Comparison of ENCODE assay signal across 14 cellular contexts in the genomic region with DNA sequence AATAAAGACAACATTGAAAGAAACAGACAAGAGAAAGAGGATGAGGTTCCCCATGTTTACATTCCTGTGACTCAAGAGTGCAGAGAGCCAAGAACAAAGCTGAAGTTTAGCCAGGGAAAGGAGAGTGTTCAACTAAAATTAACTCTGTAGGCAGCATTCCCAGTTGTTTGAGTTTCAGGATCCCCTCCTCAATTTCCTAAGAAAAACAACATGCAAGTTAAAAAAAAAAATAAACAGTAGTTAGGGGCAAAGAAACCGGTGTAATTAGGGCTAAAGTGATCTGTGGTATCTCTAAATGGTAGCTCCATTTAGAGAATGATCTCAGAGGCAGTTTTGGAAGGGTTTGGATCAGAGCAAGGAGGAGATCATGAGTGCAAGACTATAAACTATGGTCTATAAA. TPM values are rescaled to one million over a fixed set of nuclear protein-coding genes. Genes with fewer than 3 reads are reported as not detected.
A peak's percentile ranks its signal among the peaks of the same experiment; 100 is the strongest.
DNase-seq lines count a peak whose midpoint lies in the region; ATAC-seq and TF ChIP-seq lines count a peak whose summit lies in the region.
"Had no signal": no experiment of that assay in that cellular context is flagged by ENCODE, and none has a peak within 500 bp of the region (broad histone marks: within the 10 kb centered on the region; RNA-seq: fewer than 3 reads in every experiment).

No MANE protein-coding gene starts in this region.

- TF ChIP-seq POLR2A in gastroesophageal sphincter (IDR thresholded peaks at IDR 0.05) (no peak), sigmoid colon (IDR thresholded peaks at IDR 0.05) (no peak)

- TF ChIP-seq EP300 in gastroesophageal sphincter (IDR thresholded peaks at IDR 0.05) = no peak
- peak in 3 of 4 donors; percentile 27 to 79 (median 66) for TF ChIP-seq EP300 in sigmoid colon (IDR thresholded peaks at IDR 0.05)

- intact Hi-C loops in sigmoid colon (cut with DNase I) = loop anchor here (2.0 kb wide), 1 partner anchor 30 kb away; the partner anchor contains the start of gene RAB23
- intact Hi-C loops in mucosa of descending colon (cut with DNase I, micrococcal nuclease) = no loop called here

- TF ChIP-seq CTCF in gastroesophageal sphincter (IDR thresholded peaks at IDR 0.05) (no peak), sigmoid colon (IDR thresholded peaks at IDR 0.05) (no peak), mucosa of descending colon (IDR thresholded peaks at IDR 0.05) (no peak)

- 0 to 5% methylated on average over 1 of the region's 1 CpG for WGBS in gastroesophageal sphincter (ENCODE audit: low coverage in 1 of 2), 2 donors
- 54 to 64% methylated on average over 1 of the region's 1 CpG for WGBS in sigmoid colon, 2 donors

- H3K27ac ChIP-seq in gastroesophageal sphincter (peak overlapping the region; percentile 65 to 90 (median 78)), sigmoid colon (peak overlapping the region; percentile 77 to 95 (median 90))

- H3K27me3 ChIP-seq in gastroesophageal sphincter (no peaks in the 10 kb centered on the region), sigmoid colon (no peaks in the 10 kb centered on the region)

- H3K4me1 ChIP-seq in gastroesophageal sphincter (peaks cover 9 to 41% (median 9%) of the 10 kb centered on the region in 3 donors), sigmoid colon (peaks cover 0 to 61% (median 53%) of the 10 kb centered on the region in 4 donors), mucosa of descending colon (ENCODE audit: low read depth) (no peaks in the 10 kb centered on the region)

- ATAC-seq in gastroesophageal sphincter = no peak
- no peak for ATAC-seq in HG03039 (IDR thresholded peaks at IDR 0.05; ENCODE audit: unreplicated experiment)
- no peak for ATAC-seq in mucosa of descending colon
- ATAC-seq: Panc1 had no signal

- no peaks in the 10 kb centered on the region for H3K9me3 ChIP-seq in gastroesophageal sphincter
- no peaks in the 10 kb centered on the region for H3K9me3 ChIP-seq in sigmoid colon
- H3K9me3 ChIP-seq in mucosa of descending colon = no peaks in the 10 kb centered on the region

- DNase-seq in AG08396 (ENCODE audit: low spot score) (peak; percentile 17), amniotic epithelial cell (ENCODE audit: low read depth) (peak; percentile 45), sigmoid colon (no peak), mucosa of descending colon (no peak), SW480 (ENCODE audit: low spot score) (no peak)
- no peak for DNase-seq in activated naive CD4-positive, alpha-beta T cell treated with Interleukin-2 at 50 U/mL for 16 hours
- DNase-seq: activated naive CD8-positive, alpha-beta T cell treated with anti-CD3 and anti-CD28 coated beads for 36 hours; AML-193; DMS79; H9; hippocampal formation had no signal

- H3K36me3 ChIP-seq in gastroesophageal sphincter = no peaks in the 10 kb centered on the region
- H3K36me3 ChIP-seq in sigmoid colon = no peaks in the 10 kb centered on the region
- H3K36me3 ChIP-seq in mucosa of descending colon (ENCODE audit: low read depth) = no peaks in the 10 kb centered on the region

- no peak overlapping the region for H3K4me3 ChIP-seq in gastroesophageal sphincter
- peak overlapping the region in 1 of 4 donors; percentile 6 for H3K4me3 ChIP-seq in sigmoid colon
- no peak overlapping the region for H3K4me3 ChIP-seq in mucosa of descending colon

RNA-seq across cellular contexts. Expression of gene RAB23, which starts 30.9 kb away (rescaled TPM):
- total RNA-seq in gastroesophageal sphincter (100 to 1,000 TPM in 1 of 4 donors, 10 to 100 TPM in 3; 45.5 to 107 (median 78.1) TPM), sigmoid colon (100 to 1,000 TPM; 115 to 188 (median 167) TPM), mucosa of descending colon (100 to 1,000 TPM in 1 of 3 donors, 1 to 10 TPM in 2; 2.9 to 109 (median 8.7) TPM)
- 10 to 100 TPM in 1 of 3 donors, 1 to 10 TPM in 2; 3.5 to 10.1 (median 7.8) TPM for polyA plus RNA-seq in sigmoid colon

Comparison
In these comparisons a context has a peak if more than half of its experiments do, and no peak if none do; other contexts are left out.
1. DNase-seq: peak in AG08396 (single experiment) and amniotic epithelial cell (single experiment); none in sigmoid colon (single experiment), mucosa of descending colon (0 of 3), SW480 (single experiment) and activated naive CD4-positive, alpha-beta T cell treated with Interleukin-2 at 50 U/mL for 16 hours (single experiment).